Comparison of ENCODE assay signal across 8 cellular contexts in genomic region chr1:13807213-13807612, GRCh38.
DNase-seq lines count a peak whose midpoint lies in the region; ATAC-seq, FAIRE-seq and TF ChIP-seq lines count a peak whose summit lies in the region.
"Had no signal": no experiment of that assay in that cellular context is flagged by ENCODE, and none has a peak within 500 bp of the region (broad histone marks: within the 10 kb centered on the region; RNA-seq: fewer than 3 reads in every experiment).

No MANE protein-coding gene starts in this region.

- FAIRE-seq in GM12878 (lab: Jason Lieb, UNC), result no peak

- no peak overlapping the region for H3K9ac ChIP-seq in GM12878 (ENCODE audit: control insufficient read depth, insufficient read depth, low read length)

- TF ChIP-seq CTCF in GM12878 (IDR thresholded peaks at IDR 0.05 in 2 of 3, conservative IDR thresholded peaks at IDR 0.05 in 1 of 3; ENCODE audit: control insufficient read depth in 2 of 3, extremely low read depth in 1 of 3, insufficient read depth in 1 of 3, low read depth in 3 of 3, low read length in 3 of 3) (peak; percentile 33 to 58 (median 42); a peak in 5 of 6 replicates), mucosa of descending colon (IDR thresholded peaks at IDR 0.05) (no peak), ascending aorta (IDR thresholded peaks at IDR 0.05) (peak in 1 of 3 experiments; percentile 8)

- H3K36me3 ChIP-seq in GM12878 (ENCODE audit: control insufficient read depth in 2 of 2, insufficient read depth in 2 of 2, low read length in 1 of 2), result no peaks in the 10 kb centered on the region
- no peaks in the 10 kb centered on the region for H3K36me3 ChIP-seq in mucosa of descending colon (ENCODE audit: low read depth)
- peaks cover 0 to 5% of the 10 kb centered on the region in 2 donors for H3K36me3 ChIP-seq in ascending aorta

- peak; percentile 43 for TF ChIP-seq RAD21 in GM12878 (IDR thresholded peaks at IDR 0.05; ENCODE audit: insufficient read depth, low read depth, low read length)

- H3K4me1 ChIP-seq in GM12878 (ENCODE audit: control insufficient read depth, insufficient read depth, low read length) (peaks cover 10% of the 10 kb centered on the region), mucosa of descending colon (ENCODE audit: low read depth) (peaks cover 5% of the 10 kb centered on the region), ascending aorta (no peaks in the 10 kb centered on the region)

- CTCF ChIA-PET in GM12878 (lab: Yijun Ruan, JAX), result interaction anchor here (0.6 to 1.0 kb wide), 4 partner anchors 50 to 141 kb away, joined by 3 to 4 read pairs (median 4); no protein-coding TSS in a partner anchor

- no peaks in the 10 kb centered on the region for H3K9me3 ChIP-seq in GM12878 (replicated peaks; ENCODE audit: control insufficient read depth, insufficient read depth, low read length)
- H3K9me3 ChIP-seq in mucosa of descending colon, result no peaks in the 10 kb centered on the region
- no peaks in the 10 kb centered on the region for H3K9me3 ChIP-seq in ascending aorta

- H3K27me3 ChIP-seq in GM12878 (replicated peaks in 1 of 2; ENCODE audit: control insufficient read depth in 2 of 2, insufficient read depth in 2 of 2, low read length in 1 of 2), result no peaks in the 10 kb centered on the region
- no peaks in the 10 kb centered on the region for H3K27me3 ChIP-seq in ascending aorta

- BruUV-seq in GM12878 (replicated peaks; lab: Mats Ljungman, UMichigan), result no TSS peak

- no peaks in the 10 kb centered on the region; the same call in 1 of the 2 replicates for H4K20me1 ChIP-seq in GM12878 (ENCODE audit: control insufficient read depth, insufficient read depth)

- TF ChIP-seq EP300 in GM12878 (IDR thresholded peaks at IDR 0.05; ENCODE audit: borderline replicate concordance in 1 of 2, control insufficient read depth in 1 of 2, low read depth in 2 of 2, low read length in 2 of 2), result no peak

- no peak overlapping the region for H3K4me2 ChIP-seq in GM12878 (ENCODE audit: control insufficient read depth, insufficient read depth)

- peak; percentile 63 for ATAC-seq in GM12878
- peak; percentile 63 for ATAC-seq in mucosa of descending colon
- no peak for ATAC-seq in HG02884 (IDR thresholded peaks at IDR 0.05; ENCODE audit: unreplicated experiment)
- ATAC-seq in HG03039 (IDR thresholded peaks at IDR 0.05; ENCODE audit: unreplicated experiment), result no peak

- no peak for TF ChIP-seq POLR2A in GM12878 (IDR thresholded peaks at IDR 0.05; ENCODE audit: low read depth, low read length)

- in situ Hi-C loops in GM12878 (cut with MboI), result loop anchor here (10.0 kb wide), 1 partner anchor 142 kb away; no protein-coding TSS in a partner anchor

- WGBS in GM12878 (ENCODE audit: insufficient coverage, insufficient replicate concordance, low lambda C conversion rate, missing lambda C conversion rate), result 9% methylated on average over 7 of the region's 7 CpGs

- H3K27ac ChIP-seq in GM12878 (ENCODE audit: control insufficient read depth, insufficient read depth) (no peak overlapping the region), ascending aorta (no peak overlapping the region)

- no peak overlapping the region for H2AFZ ChIP-seq in GM12878 (ENCODE audit: control insufficient read depth, low read depth, low read length)

- intact Hi-C loops in GM12878 (cut with micrococcal nuclease; ENCODE audit: unreplicated experiment) (no loop called here), mucosa of descending colon (cut with DNase I, micrococcal nuclease) (loop anchor here in 1 of 2 donors (10.0 kb wide), 1 partner anchor 142 kb away; no protein-coding TSS in a partner anchor), ascending aorta (cut with DNase I) (no loop called here)

- DNase-seq in EL (peak; percentile 42), HuH-7.5 (ENCODE audit: low spot score) (peak; percentile 30), GM12878 (ENCODE audit: low read depth, low spot score) (no peak), mucosa of descending colon (peak in 2 of 3 donors; percentile 51 to 53), ascending aorta (ENCODE audit: low spot score in 2 of 2) (no peak)
- DNase-seq: occipital lobe had no signal

- RAD21 ChIA-PET in GM12878 (lab: Charles Lee; ENCODE audit: unreplicated experiment), result no interaction called here

- no peak overlapping the region for H3K4me3 ChIP-seq in GM12878
- H3K4me3 ChIP-seq in mucosa of descending colon, result no peak overlapping the region
- H3K4me3 ChIP-seq in ascending aorta, result no peak overlapping the region

- no peaks in the 10 kb centered on the region for H3K79me2 ChIP-seq in GM12878 (ENCODE audit: control insufficient read depth, insufficient read depth, low read length)

- SMC1A ChIA-PET in GM12878 (lab: Charles Lee; ENCODE audit: uncharacterized antibody, unreplicated experiment), result interaction anchor here (1.0 kb wide), 1 partner anchor 104 kb away, joined by 3 read pairs; no protein-coding TSS in a partner anchor

- POLR2A ChIA-PET in GM12878 (lab: Charles Lee), result no interaction called here

TF ChIP-seq in GM12878, 131 proteins besides CTCF, POLR2A, EP300 and RAD21:
- TF ChIP-seq SMC3 (IDR thresholded peaks at IDR 0.05; ENCODE audit: borderline replicate concordance, low read length), result peak; percentile 41; the same call in 1 of the 2 replicates
- no peak for TF ChIP-seq TCF7 (IDR thresholded peaks at IDR 0.05; ENCODE audit: borderline replicate concordance)
- TF ChIP-seq SMAD1 (IDR thresholded peaks at IDR 0.05; ENCODE audit: low read depth, partially characterized antibody), result no peak

Comparison
In these comparisons a context has a peak if more than half of its experiments do, and no peak if none do; other contexts are left out.
1. DNase-seq: peak in EL (single experiment), HuH-7.5 (single experiment) and mucosa of descending colon (2 of 3); none in GM12878 (single experiment) and ascending aorta (0 of 2).
2. ATAC-seq: peak in GM12878 (single experiment) and mucosa of descending colon (single experiment); none in HG02884 (single experiment) and HG03039 (single experiment).